In the genomic region with DNA sequence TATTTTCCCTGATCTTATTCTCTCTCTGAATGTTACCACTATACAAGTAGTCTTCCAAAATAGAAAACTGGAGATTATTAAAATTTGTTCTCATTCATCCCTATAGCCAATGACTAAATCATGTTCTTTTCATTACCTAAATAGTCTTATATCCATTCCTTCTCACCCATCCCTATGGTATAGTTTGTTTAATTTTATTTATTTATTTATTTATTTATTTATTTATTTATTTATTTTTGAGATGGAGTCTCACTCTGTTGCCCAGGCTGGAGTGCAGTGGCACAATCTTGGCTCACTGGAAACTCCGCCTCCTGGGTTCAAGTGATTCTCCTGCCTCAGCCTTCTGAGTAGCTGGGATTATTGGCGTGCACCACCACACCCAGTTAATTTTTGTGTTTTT, we compare ENCODE assay signal across 11 cellular contexts. TPM values are rescaled to one million over a fixed set of nuclear protein-coding genes. Genes with fewer than 3 reads are reported as not detected.
"Had no signal": no experiment of that assay in that cellular context is flagged by ENCODE, and none has a peak within 500 bp of the region (broad histone marks: within the 10 kb centered on the region; RNA-seq: fewer than 3 reads in every experiment).

No MANE protein-coding gene starts in this region.

RNA-seq across cellular contexts. Expression of gene SH2D1B, which starts 50.5 kb away (rescaled TPM):
- total RNA-seq: neural crest cell, occipital lobe, osteocyte, progenitor cell of endocrine pancreas, prostate gland, pulmonary artery endothelial cell, renal cortical epithelial cell, sigmoid colon, smooth muscle cell had no signal
- polyA plus RNA-seq: neural cell, pancreas, smooth muscle cell had no signal
